ENCODE assay signal across 8 cellular contexts in genomic region chrX:25015486-25016360, GRCh38. TPM values are rescaled to one million over a fixed set of nuclear protein-coding genes. Genes with fewer than 3 reads are reported as not detected.
DNase-seq lines count a peak whose midpoint lies in the region; ATAC-seq and TF ChIP-seq lines count a peak whose summit lies in the region.

Gene ARX, minus strand, starts transcription at chrX:25015965. Its CDS starts 228 bp downstream, at chrX:25015737.

- in situ Hi-C loops in ACHN (cut with HindIII; ENCODE audit: low pct_ligation_motif_present, low pct_unique_long_range_greater_than_20kb, low sequenced_read_pairs), result no loop called here

- H3K4me1 ChIP-seq in ectodermal cell (ENCODE audit: control insufficient read depth, insufficient read depth, low read length), result no peaks in the 10 kb centered on the region

- 1 to 2% methylated on average over 58 of the region's 58 CpGs for WGBS in ectodermal cell, 2 experiments

- H3K9me3 Mint-ChIP-seq in mesothelial cell of epicardium (no peaks in the 10 kb centered on the region), Calu3 (ENCODE audit: low read depth, unreplicated experiment) (no peaks in the 10 kb centered on the region)

- H3K27ac Mint-ChIP-seq in mesothelial cell of epicardium (no peak within 1 kb of the TSS), Calu3 (ENCODE audit: unreplicated experiment) (no peak within 1 kb of the TSS)

- H3K4me3 ChIP-seq in ectodermal cell (ENCODE audit: insufficient read depth, low read depth, low read length), result peak within 1 kb of the TSS; percentile 27

- H3K27ac ChIP-seq in ectodermal cell (ENCODE audit: insufficient read depth, low read depth, low read length, poor library complexity, severe bottlenecking), result no peak within 1 kb of the TSS

- intact Hi-C loops in Calu3 (cut with micrococcal nuclease; ENCODE audit: unreplicated experiment), result no loop called here

- H3K4me3 Mint-ChIP-seq in mesothelial cell of epicardium (peak within 1 kb of the TSS; percentile 6), Calu3 (ENCODE audit: low read depth, unreplicated experiment) (no peak within 1 kb of the TSS)

- H3K4me1 Mint-ChIP-seq in mesothelial cell of epicardium, result peaks cover 23% of the 10 kb centered on the region
- H3K4me1 Mint-ChIP-seq in Calu3 (ENCODE audit: low read depth, unreplicated experiment), result peaks cover 16% of the 10 kb centered on the region

- peaks cover 99% of the 10 kb centered on the region for H3K27me3 ChIP-seq in ectodermal cell (ENCODE audit: control insufficient read depth, insufficient read depth, low read length, poor library complexity, severe bottlenecking)

- TF ChIP-seq CTCF in mesothelial cell of epicardium (IDR thresholded peaks at IDR 0.05; ENCODE audit: unreplicated experiment), result no peak
- no peak for TF ChIP-seq CTCF in Calu3 (IDR thresholded peaks at IDR 0.05; ENCODE audit: unreplicated experiment)

- H3K36me3 Mint-ChIP-seq in mesothelial cell of epicardium, result no peaks in the 10 kb centered on the region
- H3K36me3 Mint-ChIP-seq in Calu3 (ENCODE audit: insufficient read depth, unreplicated experiment), result peaks cover 9% of the 10 kb centered on the region

- CTCF ChIA-PET in Calu3 (lab: Charles Lee), result interaction anchor here (0.7 kb wide), 1 partner anchor 914 kb away, joined by 3 read pairs; no protein-coding TSS in a partner anchor

- H3K9me3 ChIP-seq in ectodermal cell (ENCODE audit: control insufficient read depth, low read length), result no peaks in the 10 kb centered on the region

- BruUV-seq in Calu3 (replicated peaks; lab: Mats Ljungman, UMichigan), result no TSS peak

- ATAC-seq in GM18907 (IDR thresholded peaks at IDR 0.05; ENCODE audit: unreplicated experiment) (peak; percentile 65), GM18858 (IDR thresholded peaks at IDR 0.05; ENCODE audit: unreplicated experiment) (no peak)

- no peaks in the 10 kb centered on the region for H3K36me3 ChIP-seq in ectodermal cell (ENCODE audit: control insufficient read depth, insufficient read depth, low read length)

- H3K27me3 Mint-ChIP-seq in mesothelial cell of epicardium (ENCODE audit: low read depth) (peaks cover 93% of the 10 kb centered on the region), Calu3 (ENCODE audit: unreplicated experiment) (peaks cover 85% of the 10 kb centered on the region)

- peak; percentile 72 for DNase-seq in ACHN
- peak; percentile 75 for DNase-seq in NCI-H2227 treated with DMSO at 0.1 percent for 48 hours (lab: John Stamatoyannopoulos, UW)
- peak; percentile 76 to 79 for DNase-seq in mesothelial cell of epicardium (ENCODE audit: low spot score in 2 of 2, unreplicated experiment in 2 of 2)
- no peak for DNase-seq in Calu3
- no peak for DNase-seq in HCEC 1CT

RNA-seq across cellular contexts. Expression of gene ARX, which starts in this region (rescaled TPM):
- polyA plus RNA-seq in ectodermal cell (2013, experiment 1 of 4), result 1.9 TPM
- polyA plus RNA-seq in ectodermal cell (2013, experiment 2 of 4), result 4.9 TPM
- 3.0 TPM for polyA plus RNA-seq in ectodermal cell (2013, experiment 3 of 4)
- 5.0 TPM for polyA plus RNA-seq in ectodermal cell (2013, experiment 4 of 4)
- not detected in 3 replicates for total RNA-seq in mesothelial cell of epicardium
- not detected in 2 replicates for total RNA-seq in Calu3 (2022)

Comparison
In these comparisons a context has a peak if more than half of its experiments do, and no peak if none do; other contexts are left out.
1. Peak in DNase-seq in mesothelial cell of epicardium; RNA of the gene not detected or under 1 TPM.
2. DNase-seq: peak in ACHN (single experiment) and NCI-H2227 treated with DMSO at 0.1 percent for 48 hours (single experiment); none in Calu3 (single experiment) and HCEC 1CT (single experiment).